ENCODE assay signal across 27 cellular contexts in genomic region chr1:96649301-96649700, GRCh38.
"Had no signal": no experiment of that assay in that cellular context is flagged by ENCODE, and none has a peak within 500 bp of the region (broad histone marks: within the 10 kb centered on the region; RNA-seq: fewer than 3 reads in every experiment).

No MANE protein-coding gene starts in this region.

- H3K27ac Mint-ChIP-seq: immature natural killer cell; mesothelial cell of epicardium; naive thymus-derived CD4-positive, alpha-beta T cell; natural killer cell treated with Interleukin-12 subunit alpha and Interleukin-12 subunit beta and Interleukin-15 and Interleukin-18, amount 100 ng/mL, for 72 hours; progenitor cell of endocrine pancreas; stimulated activated memory B cell treated with anti-CD40 and anti-IgM and Interleukin-4, amounts not matched to agents 10 μg/mL and 1 μg/mL and 100 μg/mL, for 72 hours had no signal

- H3K4me1 Mint-ChIP-seq: immature natural killer cell; naive thymus-derived CD4-positive, alpha-beta T cell; stimulated activated memory B cell treated with anti-CD40 and anti-IgM and Interleukin-4, amounts not matched to agents 10 μg/mL and 1 μg/mL and 100 μg/mL, for 72 hours had no signal

- ATAC-seq: left colon; left lung; naive thymus-derived CD4-positive, alpha-beta T cell; natural killer cell treated with Interleukin-12 subunit alpha and Interleukin-12 subunit beta and Interleukin-15 and Interleukin-18, amount 100 ng/mL, for 72 hours; right lobe of liver; stimulated activated memory B cell treated with anti-CD40 and anti-IgM and Interleukin-4, amounts not matched to agents 10 μg/mL and 1 μg/mL and 100 μg/mL, for 72 hours had no signal

- H3K4me3 Mint-ChIP-seq: immature natural killer cell; mesothelial cell of epicardium; naive thymus-derived CD4-positive, alpha-beta T cell; natural killer cell treated with Interleukin-12 subunit alpha and Interleukin-12 subunit beta and Interleukin-15 and Interleukin-18, amount 100 ng/mL, for 72 hours; stimulated activated memory B cell treated with anti-CD40 and anti-IgM and Interleukin-4, amounts not matched to agents 10 μg/mL and 1 μg/mL and 100 μg/mL, for 72 hours had no signal

- DNase-seq: hypothalamus; immature natural killer cell; kidney; left colon; left lung; mesendoderm; naive thymus-derived CD4-positive, alpha-beta T cell; ovary; right lobe of liver; stimulated activated CD4-positive, alpha-beta T cell treated with anti-CD3 and anti-CD28 coated beads, Interleukin-1b, Interleukin-23, amount 100 ng/mL, for 48 hours; stimulated activated CD4-positive, alpha-beta T cell treated with anti-CD3 and anti-CD28 coated beads, Interleukin-2, amount 100 ng/mL, for 48 hours; stimulated activated CD4-positive, alpha-beta T cell treated with anti-CD3 and anti-CD28 coated beads, Interleukin-4, amount 100 ng/mL, for 4 hours; stimulated activated CD8-positive, alpha-beta memory T cell treated with anti-CD3 and anti-CD28 coated beads, Interleukin-4, amount 100 ng/mL, for 48 hours; stimulated activated naive CD4-positive, alpha-beta T cell treated with Interleukin-2 at 50 U/mL for 16 hours; stomach; testis; thyroid gland; transverse colon; upper lobe of left lung had no signal

- H3K36me3 ChIP-seq: left lung, ovary, right atrium auricular region, right lobe of liver, stomach, thyroid gland, transverse colon, upper lobe of left lung, vagina had no signal

- H3K27me3 ChIP-seq: left lung, ovary, right atrium auricular region, right lobe of liver, stomach, testis, thyroid gland, transverse colon, upper lobe of left lung, vagina had no signal

- H3K27me3 Mint-ChIP-seq: natural killer cell treated with Interleukin-12 subunit alpha and Interleukin-12 subunit beta and Interleukin-15 and Interleukin-18, amount 100 ng/mL, for 72 hours; progenitor cell of endocrine pancreas had no signal

- H3K36me3 Mint-ChIP-seq: natural killer cell treated with Interleukin-12 subunit alpha and Interleukin-12 subunit beta and Interleukin-15 and Interleukin-18, amount 100 ng/mL, for 72 hours; stimulated activated memory B cell treated with anti-CD40 and anti-IgM and Interleukin-4, amounts not matched to agents 10 μg/mL and 1 μg/mL and 100 μg/mL, for 72 hours had no signal

- H3K27ac ChIP-seq: left lung, ovary, right atrium auricular region, right lobe of liver, stomach, testis, thyroid gland, transverse colon, upper lobe of left lung, vagina had no signal

- H3K4me3 ChIP-seq: left lung, lung, ovary, right atrium auricular region, right lobe of liver, smooth muscle cell, stomach, testis, thyroid gland, transverse colon, upper lobe of left lung, vagina had no signal

- H3K9me3 ChIP-seq: left lung, ovary, right atrium auricular region, right lobe of liver, testis, thyroid gland, transverse colon, vagina had no signal

- H3K9me3 Mint-ChIP-seq: stimulated activated memory B cell treated with anti-CD40 and anti-IgM and Interleukin-4, amounts not matched to agents 10 μg/mL and 1 μg/mL and 100 μg/mL, for 72 hours had no signal

- H3K4me1 ChIP-seq: left lung, right atrium auricular region, right lobe of liver, stomach, testis, thyroid gland, transverse colon, upper lobe of left lung, vagina had no signal
